Comparison of ENCODE assay signal across 1 cellular context in the genomic region with DNA sequence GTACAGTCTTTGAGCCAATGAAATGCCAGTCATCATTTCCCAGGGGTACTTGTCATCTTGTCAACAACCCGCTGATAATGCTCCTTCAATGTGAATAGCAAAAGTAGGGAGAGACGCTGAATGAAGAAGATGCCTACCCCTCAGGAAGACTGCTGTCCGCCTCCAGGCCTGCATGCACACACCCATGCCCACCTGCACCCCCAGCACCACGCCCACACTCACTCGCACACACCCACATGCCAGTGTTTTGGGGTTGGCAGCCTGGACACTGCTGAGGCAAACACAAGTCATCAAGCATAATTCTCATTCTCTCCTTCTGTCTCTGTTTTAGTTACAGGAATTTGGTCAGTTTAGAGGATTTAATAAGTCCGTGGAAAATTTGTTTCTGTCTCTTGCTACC.
TF ChIP-seq lines count a peak whose summit lies in the region.

No MANE protein-coding gene starts in this region.

TF ChIP-seq in HCT116, 20 proteins besides CTCF, POLR2A, EP300 and RAD21:
- TF ChIP-seq CBX3 (IDR thresholded peaks at IDR 0.05; ENCODE audit: low read depth) (no peak), SIN3A (IDR thresholded peaks at IDR 0.05; ENCODE audit: low read depth) (no peak), JUND (IDR thresholded peaks at IDR 0.05) (no peak), ZNF274 (IDR thresholded peaks at IDR 0.05; ENCODE audit: low read depth, low read length) (no peak), EZH2 (IDR thresholded peaks at IDR 0.05) (no peak), SP1 (IDR thresholded peaks at IDR 0.05; ENCODE audit: low read depth) (no peak), CEBPB (IDR thresholded peaks at IDR 0.05; ENCODE audit: low read depth) (no peak), POLR2AphosphoS5 (IDR thresholded peaks at IDR 0.05; ENCODE audit: low read depth, low read length) (no peak), SRF (IDR thresholded peaks at IDR 0.05; ENCODE audit: low read depth) (no peak), FOSL1 (IDR thresholded peaks at IDR 0.05; ENCODE audit: low read depth) (no peak), YY1 (IDR thresholded peaks at IDR 0.05; ENCODE audit: extremely low read depth, insufficient replicate concordance, low read depth, low read length) (no peak), TCF7L2 (IDR thresholded peaks at IDR 0.05; ENCODE audit: borderline replicate concordance, extremely low read depth, insufficient read depth, insufficient read length) (no peak), ZFX (IDR thresholded peaks at IDR 0.05) (no peak; the same call in 1 of the 2 replicates)
- TF ChIP-seq, protein P1, sequence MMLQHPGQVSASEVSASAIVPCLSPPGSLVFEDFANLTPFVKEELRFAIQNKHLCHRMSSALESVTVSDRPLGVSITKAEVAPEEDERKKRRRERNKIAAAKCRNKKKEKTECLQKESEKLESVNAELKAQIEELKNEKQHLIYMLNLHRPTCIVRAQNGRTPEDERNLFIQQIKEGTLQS (IDR thresholded peaks at IDR 0.05) = no peak
- TF ChIP-seq, protein P2, sequence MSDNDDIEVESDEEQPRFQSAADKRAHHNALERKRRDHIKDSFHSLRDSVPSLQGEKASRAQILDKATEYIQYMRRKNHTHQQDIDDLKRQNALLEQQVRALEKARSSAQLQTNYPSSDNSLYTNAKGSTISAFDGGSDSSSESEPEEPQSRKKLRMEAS (IDR thresholded peaks at IDR 0.05) = no peak
- TF ChIP-seq, protein P3, sequence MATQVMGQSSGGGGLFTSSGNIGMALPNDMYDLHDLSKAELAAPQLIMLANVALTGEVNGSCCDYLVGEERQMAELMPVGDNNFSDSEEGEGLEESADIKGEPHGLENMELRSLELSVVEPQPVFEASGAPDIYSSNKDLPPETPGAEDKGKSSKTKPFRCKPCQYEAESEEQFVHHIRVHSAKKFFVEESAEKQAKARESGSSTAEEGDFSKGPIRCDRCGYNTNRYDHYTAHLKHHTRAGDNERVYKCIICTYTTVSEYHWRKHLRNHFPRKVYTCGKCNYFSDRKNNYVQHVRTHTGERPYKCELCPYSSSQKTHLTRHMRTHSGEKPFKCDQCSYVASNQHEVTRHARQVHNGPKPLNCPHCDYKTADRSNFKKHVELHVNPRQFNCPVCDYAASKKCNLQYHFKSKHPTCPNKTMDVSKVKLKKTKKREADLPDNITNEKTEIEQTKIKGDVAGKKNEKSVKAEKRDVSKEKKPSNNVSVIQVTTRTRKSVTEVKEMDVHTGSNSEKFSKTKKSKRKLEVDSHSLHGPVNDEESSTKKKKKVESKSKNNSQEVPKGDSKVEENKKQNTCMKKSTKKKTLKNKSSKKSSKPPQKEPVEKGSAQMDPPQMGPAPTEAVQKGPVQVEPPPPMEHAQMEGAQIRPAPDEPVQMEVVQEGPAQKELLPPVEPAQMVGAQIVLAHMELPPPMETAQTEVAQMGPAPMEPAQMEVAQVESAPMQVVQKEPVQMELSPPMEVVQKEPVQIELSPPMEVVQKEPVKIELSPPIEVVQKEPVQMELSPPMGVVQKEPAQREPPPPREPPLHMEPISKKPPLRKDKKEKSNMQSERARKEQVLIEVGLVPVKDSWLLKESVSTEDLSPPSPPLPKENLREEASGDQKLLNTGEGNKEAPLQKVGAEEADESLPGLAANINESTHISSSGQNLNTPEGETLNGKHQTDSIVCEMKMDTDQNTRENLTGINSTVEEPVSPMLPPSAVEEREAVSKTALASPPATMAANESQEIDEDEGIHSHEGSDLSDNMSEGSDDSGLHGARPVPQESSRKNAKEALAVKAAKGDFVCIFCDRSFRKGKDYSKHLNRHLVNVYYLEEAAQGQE (IDR thresholded peaks at IDR 0.05; ENCODE audit: low read depth) = no peak
TF ChIP-seq in HCT116: peak in this region for 0.
